1 cellular context compared by ENCODE assay signal in the genomic region with DNA sequence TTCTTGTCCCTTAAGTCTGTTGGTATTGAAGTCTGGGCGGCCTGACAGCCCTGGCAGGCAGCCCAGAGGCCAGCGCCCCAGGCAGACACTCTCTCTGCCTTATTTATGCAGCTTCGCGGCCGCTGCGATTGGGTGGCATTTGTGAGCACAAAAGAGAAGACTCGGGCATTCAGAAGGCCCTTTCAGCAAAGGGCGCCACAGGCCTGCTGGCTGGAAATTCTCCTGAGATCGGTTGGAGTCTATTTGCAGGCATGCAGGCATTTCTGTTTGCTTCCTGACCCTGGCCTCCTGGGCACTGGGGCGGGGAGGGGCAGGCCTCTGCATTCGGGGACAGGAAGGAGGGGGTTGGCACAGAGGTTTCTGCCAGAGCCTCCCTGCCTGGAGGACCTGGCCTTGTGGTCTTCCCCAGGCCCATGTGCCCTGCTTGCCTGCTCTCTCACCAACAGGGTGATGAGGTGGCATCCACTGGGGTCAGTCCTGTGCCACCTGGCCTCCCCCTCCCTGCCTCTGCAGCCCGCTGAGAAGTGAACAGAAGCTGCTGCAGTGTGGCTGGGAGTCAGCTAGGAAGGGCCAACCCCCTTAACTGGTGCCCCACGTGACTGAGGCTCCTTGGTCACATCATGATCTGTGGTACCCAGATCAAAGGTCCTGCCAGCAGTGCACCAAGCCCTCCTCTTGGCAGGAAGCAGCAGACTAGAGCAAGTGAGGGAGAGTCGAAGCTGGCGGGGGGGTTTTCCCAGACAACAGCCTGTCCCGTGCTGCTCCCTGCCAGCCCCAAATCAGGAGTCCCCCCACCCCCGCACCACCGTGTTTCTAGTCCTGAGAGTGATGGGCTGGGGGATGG.
TF ChIP-seq lines count a peak whose summit lies in the region.

No MANE protein-coding gene starts in this region.

TF ChIP-seq in GM12878, 131 proteins besides CTCF, POLR2A, EP300 and RAD21 (continues in another document):
- TF ChIP-seq, protein P1, sequence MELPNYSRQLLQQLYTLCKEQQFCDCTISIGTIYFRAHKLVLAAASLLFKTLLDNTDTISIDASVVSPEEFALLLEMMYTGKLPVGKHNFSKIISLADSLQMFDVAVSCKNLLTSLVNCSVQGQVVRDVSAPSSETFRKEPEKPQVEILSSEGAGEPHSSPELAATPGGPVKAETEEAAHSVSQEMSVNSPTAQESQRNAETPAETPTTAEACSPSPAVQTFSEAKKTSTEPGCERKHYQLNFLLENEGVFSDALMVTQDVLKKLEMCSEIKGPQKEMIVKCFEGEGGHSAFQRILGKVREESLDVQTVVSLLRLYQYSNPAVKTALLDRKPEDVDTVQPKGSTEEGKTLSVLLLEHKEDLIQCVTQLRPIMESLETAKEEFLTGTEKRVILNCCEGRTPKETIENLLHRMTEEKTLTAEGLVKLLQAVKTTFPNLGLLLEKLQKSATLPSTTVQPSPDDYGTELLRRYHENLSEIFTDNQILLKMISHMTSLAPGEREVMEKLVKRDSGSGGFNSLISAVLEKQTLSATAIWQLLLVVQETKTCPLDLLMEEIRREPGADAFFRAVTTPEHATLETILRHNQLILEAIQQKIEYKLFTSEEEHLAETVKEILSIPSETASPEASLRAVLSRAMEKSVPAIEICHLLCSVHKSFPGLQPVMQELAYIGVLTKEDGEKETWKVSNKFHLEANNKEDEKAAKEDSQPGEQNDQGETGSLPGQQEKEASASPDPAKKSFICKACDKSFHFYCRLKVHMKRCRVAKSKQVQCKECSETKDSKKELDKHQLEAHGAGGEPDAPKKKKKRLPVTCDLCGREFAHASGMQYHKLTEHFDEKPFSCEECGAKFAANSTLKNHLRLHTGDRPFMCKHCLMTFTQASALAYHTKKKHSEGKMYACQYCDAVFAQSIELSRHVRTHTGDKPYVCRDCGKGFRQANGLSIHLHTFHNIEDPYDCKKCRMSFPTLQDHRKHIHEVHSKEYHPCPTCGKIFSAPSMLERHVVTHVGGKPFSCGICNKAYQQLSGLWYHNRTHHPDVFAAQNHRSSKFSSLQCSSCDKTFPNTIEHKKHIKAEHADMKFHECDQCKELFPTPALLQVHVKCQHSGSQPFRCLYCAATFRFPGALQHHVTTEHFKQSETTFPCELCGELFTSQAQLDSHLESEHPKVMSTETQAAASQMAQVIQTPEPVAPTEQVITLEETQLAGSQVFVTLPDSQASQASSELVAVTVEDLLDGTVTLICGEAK (IDR thresholded peaks at IDR 0.05; ENCODE audit: borderline replicate concordance), result 0 out of 2 replicates have a peak, but pooled peaks have one; percentile 1
- TF ChIP-seq, protein P2, sequence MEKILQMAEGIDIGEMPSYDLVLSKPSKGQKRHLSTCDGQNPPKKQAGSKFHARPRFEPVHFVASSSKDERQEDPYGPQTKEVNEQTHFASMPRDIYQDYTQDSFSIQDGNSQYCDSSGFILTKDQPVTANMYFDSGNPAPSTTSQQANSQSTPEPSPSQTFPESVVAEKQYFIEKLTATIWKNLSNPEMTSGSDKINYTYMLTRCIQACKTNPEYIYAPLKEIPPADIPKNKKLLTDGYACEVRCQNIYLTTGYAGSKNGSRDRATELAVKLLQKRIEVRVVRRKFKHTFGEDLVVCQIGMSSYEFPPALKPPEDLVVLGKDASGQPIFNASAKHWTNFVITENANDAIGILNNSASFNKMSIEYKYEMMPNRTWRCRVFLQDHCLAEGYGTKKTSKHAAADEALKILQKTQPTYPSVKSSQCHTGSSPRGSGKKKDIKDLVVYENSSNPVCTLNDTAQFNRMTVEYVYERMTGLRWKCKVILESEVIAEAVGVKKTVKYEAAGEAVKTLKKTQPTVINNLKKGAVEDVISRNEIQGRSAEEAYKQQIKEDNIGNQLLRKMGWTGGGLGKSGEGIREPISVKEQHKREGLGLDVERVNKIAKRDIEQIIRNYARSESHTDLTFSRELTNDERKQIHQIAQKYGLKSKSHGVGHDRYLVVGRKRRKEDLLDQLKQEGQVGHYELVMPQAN (conservative IDR thresholded peaks at IDR 0.05), result no peak
- peak; percentile 50 for TF ChIP-seq FOXK2 (IDR thresholded peaks at IDR 0.05)
- TF ChIP-seq CHD4 (IDR thresholded peaks at IDR 0.05), result no peak
- no peak for TF ChIP-seq SPI1 (IDR thresholded peaks at IDR 0.05; ENCODE audit: borderline replicate concordance, insufficient read depth, low read depth, low read length)
- TF ChIP-seq JUNB (IDR thresholded peaks at IDR 0.05), result no peak
- TF ChIP-seq MYC (IDR thresholded peaks at IDR 0.05; ENCODE audit: insufficient read depth, insufficient read length, insufficient replicate concordance, low read length, severe bottlenecking), result no peak
- no peak for TF ChIP-seq HDAC6 (IDR thresholded peaks at IDR 0.05; ENCODE audit: unreplicated experiment)
- TF ChIP-seq TCF12 (IDR thresholded peaks at IDR 0.05; ENCODE audit: low read depth, low read length), result no peak
- no peak for TF ChIP-seq CBFB (IDR thresholded peaks at IDR 0.05; ENCODE audit: low read depth)
- TF ChIP-seq NR2F1 (conservative IDR thresholded peaks at IDR 0.05), result peak; percentile 93
- TF ChIP-seq POU2F2 (IDR thresholded peaks at IDR 0.05; ENCODE audit: borderline replicate concordance, low read depth, low read length), result 0 out of 3 replicates have a peak, but pooled peaks have one; percentile 10
- no peak for TF ChIP-seq SIN3A (IDR thresholded peaks at IDR 0.05; ENCODE audit: low read depth, low read length)
- peak; percentile 43 for TF ChIP-seq DPF2 (IDR thresholded peaks at IDR 0.05)
- TF ChIP-seq, protein P3, sequence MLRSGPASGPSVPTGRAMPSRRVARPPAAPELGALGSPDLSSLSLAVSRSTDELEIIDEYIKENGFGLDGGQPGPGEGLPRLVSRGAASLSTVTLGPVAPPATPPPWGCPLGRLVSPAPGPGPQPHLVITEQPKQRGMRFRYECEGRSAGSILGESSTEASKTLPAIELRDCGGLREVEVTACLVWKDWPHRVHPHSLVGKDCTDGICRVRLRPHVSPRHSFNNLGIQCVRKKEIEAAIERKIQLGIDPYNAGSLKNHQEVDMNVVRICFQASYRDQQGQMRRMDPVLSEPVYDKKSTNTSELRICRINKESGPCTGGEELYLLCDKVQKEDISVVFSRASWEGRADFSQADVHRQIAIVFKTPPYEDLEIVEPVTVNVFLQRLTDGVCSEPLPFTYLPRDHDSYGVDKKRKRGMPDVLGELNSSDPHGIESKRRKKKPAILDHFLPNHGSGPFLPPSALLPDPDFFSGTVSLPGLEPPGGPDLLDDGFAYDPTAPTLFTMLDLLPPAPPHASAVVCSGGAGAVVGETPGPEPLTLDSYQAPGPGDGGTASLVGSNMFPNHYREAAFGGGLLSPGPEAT (IDR thresholded peaks at IDR 0.05; ENCODE audit: low read depth), result peak; percentile 73
- no peak for TF ChIP-seq CREB1 (IDR thresholded peaks at IDR 0.05; ENCODE audit: low read depth)
- peak; percentile 26 to 91 for TF ChIP-seq EGR1 (IDR thresholded peaks at IDR 0.05; ENCODE audit: borderline replicate concordance in 1 of 2, low read depth in 2 of 2, low read length in 2 of 2)
- no peak for TF ChIP-seq ZNF24 (IDR thresholded peaks at IDR 0.05)
- TF ChIP-seq RELA (IDR thresholded peaks at IDR 0.05; ENCODE audit: borderline replicate concordance, partially characterized antibody), result peak; percentile 91
- TF ChIP-seq CHD2 (IDR thresholded peaks at IDR 0.05; ENCODE audit: borderline replicate concordance, low read depth, low read length), result no peak
- 0 out of 2 replicates have a peak, but pooled peaks have one; percentile 34 for TF ChIP-seq ZBED1 (IDR thresholded peaks at IDR 0.05; ENCODE audit: borderline replicate concordance)
- TF ChIP-seq BCL11A (IDR thresholded peaks at IDR 0.05; ENCODE audit: low read depth, low read length), result 0 out of 2 replicates have a peak, but pooled peaks have one; percentile 5
- peak; percentile 49 to 65 for TF ChIP-seq IKZF2 (IDR thresholded peaks at IDR 0.05)
- 0 out of 2 replicates have a peak, but pooled peaks have one; percentile 12 for TF ChIP-seq RUNX3 (IDR thresholded peaks at IDR 0.05; ENCODE audit: low read length)
- TF ChIP-seq CEBPB (IDR thresholded peaks at IDR 0.05; ENCODE audit: borderline replicate concordance in 1 of 2, low read depth in 2 of 2, low read length in 2 of 2), result no peak
- no peak for TF ChIP-seq NFIC (IDR thresholded peaks at IDR 0.05; ENCODE audit: low read depth, low read length)
- TF ChIP-seq, protein P4, sequence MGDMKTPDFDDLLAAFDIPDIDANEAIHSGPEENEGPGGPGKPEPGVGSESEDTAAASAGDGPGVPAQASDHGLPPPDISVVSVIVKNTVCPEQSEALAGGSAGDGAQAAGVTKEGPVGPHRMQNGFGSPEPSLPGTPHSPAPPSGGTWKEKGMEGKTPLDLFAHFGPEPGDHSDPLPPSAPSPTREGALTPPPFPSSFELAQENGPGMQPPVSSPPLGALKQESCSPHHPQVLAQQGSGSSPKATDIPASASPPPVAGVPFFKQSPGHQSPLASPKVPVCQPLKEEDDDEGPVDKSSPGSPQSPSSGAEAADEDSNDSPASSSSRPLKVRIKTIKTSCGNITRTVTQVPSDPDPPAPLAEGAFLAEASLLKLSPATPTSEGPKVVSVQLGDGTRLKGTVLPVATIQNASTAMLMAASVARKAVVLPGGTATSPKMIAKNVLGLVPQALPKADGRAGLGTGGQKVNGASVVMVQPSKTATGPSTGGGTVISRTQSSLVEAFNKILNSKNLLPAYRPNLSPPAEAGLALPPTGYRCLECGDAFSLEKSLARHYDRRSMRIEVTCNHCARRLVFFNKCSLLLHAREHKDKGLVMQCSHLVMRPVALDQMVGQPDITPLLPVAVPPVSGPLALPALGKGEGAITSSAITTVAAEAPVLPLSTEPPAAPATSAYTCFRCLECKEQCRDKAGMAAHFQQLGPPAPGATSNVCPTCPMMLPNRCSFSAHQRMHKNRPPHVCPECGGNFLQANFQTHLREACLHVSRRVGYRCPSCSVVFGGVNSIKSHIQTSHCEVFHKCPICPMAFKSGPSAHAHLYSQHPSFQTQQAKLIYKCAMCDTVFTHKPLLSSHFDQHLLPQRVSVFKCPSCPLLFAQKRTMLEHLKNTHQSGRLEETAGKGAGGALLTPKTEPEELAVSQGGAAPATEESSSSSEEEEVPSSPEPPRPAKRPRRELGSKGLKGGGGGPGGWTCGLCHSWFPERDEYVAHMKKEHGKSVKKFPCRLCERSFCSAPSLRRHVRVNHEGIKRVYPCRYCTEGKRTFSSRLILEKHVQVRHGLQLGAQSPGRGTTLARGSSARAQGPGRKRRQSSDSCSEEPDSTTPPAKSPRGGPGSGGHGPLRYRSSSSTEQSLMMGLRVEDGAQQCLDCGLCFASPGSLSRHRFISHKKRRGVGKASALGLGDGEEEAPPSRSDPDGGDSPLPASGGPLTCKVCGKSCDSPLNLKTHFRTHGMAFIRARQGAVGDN (IDR thresholded peaks at IDR 0.05), result peak; percentile 82
- TF ChIP-seq, protein P5, sequence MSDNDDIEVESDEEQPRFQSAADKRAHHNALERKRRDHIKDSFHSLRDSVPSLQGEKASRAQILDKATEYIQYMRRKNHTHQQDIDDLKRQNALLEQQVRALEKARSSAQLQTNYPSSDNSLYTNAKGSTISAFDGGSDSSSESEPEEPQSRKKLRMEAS (IDR thresholded peaks at IDR 0.05; ENCODE audit: low read depth, low read length), result no peak; the same call in 1 of the 2 replicates
- TF ChIP-seq, protein P6, sequence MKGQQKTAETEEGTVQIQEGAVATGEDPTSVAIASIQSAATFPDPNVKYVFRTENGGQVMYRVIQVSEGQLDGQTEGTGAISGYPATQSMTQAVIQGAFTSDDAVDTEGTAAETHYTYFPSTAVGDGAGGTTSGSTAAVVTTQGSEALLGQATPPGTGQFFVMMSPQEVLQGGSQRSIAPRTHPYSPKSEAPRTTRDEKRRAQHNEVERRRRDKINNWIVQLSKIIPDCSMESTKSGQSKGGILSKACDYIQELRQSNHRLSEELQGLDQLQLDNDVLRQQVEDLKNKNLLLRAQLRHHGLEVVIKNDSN (IDR thresholded peaks at IDR 0.05; ENCODE audit: borderline replicate concordance, extremely low read length, insufficient read depth, low read depth, low read length), result peak; percentile 92
- TF ChIP-seq, protein P7, sequence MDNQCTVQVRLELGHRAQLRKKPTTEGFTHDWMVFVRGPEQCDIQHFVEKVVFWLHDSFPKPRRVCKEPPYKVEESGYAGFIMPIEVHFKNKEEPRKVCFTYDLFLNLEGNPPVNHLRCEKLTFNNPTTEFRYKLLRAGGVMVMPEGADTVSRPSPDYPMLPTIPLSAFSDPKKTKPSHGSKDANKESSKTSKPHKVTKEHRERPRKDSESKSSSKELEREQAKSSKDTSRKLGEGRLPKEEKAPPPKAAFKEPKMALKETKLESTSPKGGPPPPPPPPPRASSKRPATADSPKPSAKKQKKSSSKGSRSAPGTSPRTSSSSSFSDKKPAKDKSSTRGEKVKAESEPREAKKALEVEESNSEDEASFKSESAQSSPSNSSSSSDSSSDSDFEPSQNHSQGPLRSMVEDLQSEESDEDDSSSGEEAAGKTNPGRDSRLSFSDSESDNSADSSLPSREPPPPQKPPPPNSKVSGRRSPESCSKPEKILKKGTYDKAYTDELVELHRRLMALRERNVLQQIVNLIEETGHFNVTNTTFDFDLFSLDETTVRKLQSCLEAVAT (IDR thresholded peaks at IDR 0.05), result no peak; the same call in 1 of the 2 replicates
- no peak for TF ChIP-seq CBX3 (IDR thresholded peaks at IDR 0.05; ENCODE audit: borderline replicate concordance, low read depth)
- no peak for TF ChIP-seq SMAD5 (IDR thresholded peaks at IDR 0.05; ENCODE audit: low read depth)
- TF ChIP-seq CREM (IDR thresholded peaks at IDR 0.05; ENCODE audit: low read depth), result no peak
- TF ChIP-seq BHLHE40 (IDR thresholded peaks at IDR 0.05; ENCODE audit: borderline replicate concordance in 1 of 2, low read depth in 2 of 2, low read length in 1 of 2), result peak; percentile 48 to 91
- no peak for TF ChIP-seq PAX8 (IDR thresholded peaks at IDR 0.05)
- peak; percentile 94 for TF ChIP-seq RAD51 (IDR thresholded peaks at IDR 0.05)
- TF ChIP-seq SP1 (IDR thresholded peaks at IDR 0.05; ENCODE audit: low read depth, low read length), result peak; percentile 11
- TF ChIP-seq, protein P8, sequence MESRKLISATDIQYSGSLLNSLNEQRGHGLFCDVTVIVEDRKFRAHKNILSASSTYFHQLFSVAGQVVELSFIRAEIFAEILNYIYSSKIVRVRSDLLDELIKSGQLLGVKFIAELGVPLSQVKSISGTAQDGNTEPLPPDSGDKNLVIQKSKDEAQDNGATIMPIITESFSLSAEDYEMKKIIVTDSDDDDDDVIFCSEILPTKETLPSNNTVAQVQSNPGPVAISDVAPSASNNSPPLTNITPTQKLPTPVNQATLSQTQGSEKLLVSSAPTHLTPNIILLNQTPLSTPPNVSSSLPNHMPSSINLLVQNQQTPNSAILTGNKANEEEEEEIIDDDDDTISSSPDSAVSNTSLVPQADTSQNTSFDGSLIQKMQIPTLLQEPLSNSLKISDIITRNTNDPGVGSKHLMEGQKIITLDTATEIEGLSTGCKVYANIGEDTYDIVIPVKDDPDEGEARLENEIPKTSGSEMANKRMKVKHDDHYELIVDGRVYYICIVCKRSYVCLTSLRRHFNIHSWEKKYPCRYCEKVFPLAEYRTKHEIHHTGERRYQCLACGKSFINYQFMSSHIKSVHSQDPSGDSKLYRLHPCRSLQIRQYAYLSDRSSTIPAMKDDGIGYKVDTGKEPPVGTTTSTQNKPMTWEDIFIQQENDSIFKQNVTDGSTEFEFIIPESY (IDR thresholded peaks at IDR 0.05), result no peak
- peak; percentile 50 for TF ChIP-seq ATF7 (IDR thresholded peaks at IDR 0.05; ENCODE audit: low read depth)
- peak; percentile 53; the same call in 1 of the 2 replicates for TF ChIP-seq HDGF (IDR thresholded peaks at IDR 0.05)
- no peak for TF ChIP-seq CBX5 (IDR thresholded peaks at IDR 0.05; ENCODE audit: low read depth)
- TF ChIP-seq, protein P9, sequence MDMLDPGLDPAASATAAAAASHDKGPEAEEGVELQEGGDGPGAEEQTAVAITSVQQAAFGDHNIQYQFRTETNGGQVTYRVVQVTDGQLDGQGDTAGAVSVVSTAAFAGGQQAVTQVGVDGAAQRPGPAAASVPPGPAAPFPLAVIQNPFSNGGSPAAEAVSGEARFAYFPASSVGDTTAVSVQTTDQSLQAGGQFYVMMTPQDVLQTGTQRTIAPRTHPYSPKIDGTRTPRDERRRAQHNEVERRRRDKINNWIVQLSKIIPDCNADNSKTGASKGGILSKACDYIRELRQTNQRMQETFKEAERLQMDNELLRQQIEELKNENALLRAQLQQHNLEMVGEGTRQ (IDR thresholded peaks at IDR 0.05; ENCODE audit: borderline replicate concordance, low read depth, low read length), result peak; percentile 75
- no peak for TF ChIP-seq ZNF217 (IDR thresholded peaks at IDR 0.05)
